ENCODE assay signal across 9 cellular contexts in genomic region chr9:129617167-129617566, GRCh38. TPM values are rescaled to one million over a fixed set of nuclear protein-coding genes. Genes with fewer than 3 reads are reported as not detected.
DNase-seq lines count a peak whose midpoint lies in the region; ATAC-seq and TF ChIP-seq lines count a peak whose summit lies in the region.
"Had no signal": no experiment of that assay in that cellular context is flagged by ENCODE, and none has a peak within 500 bp of the region (broad histone marks: within the 10 kb centered on the region; RNA-seq: fewer than 3 reads in every experiment).

No MANE protein-coding gene starts in this region.

- H3K27me3 Mint-ChIP-seq in nephron progenitor cell (ENCODE audit: low read depth, poor library complexity): peaks cover 20% of the 10 kb centered on the region

- peaks cover 16% of the 10 kb centered on the region for H3K4me1 ChIP-seq in mammary epithelial cell (ENCODE audit: insufficient read depth, low read length)

- H3K36me3 ChIP-seq in mammary epithelial cell (ENCODE audit: insufficient read depth, low read length): no peaks in the 10 kb centered on the region

- no peak overlapping the region for H3K27ac ChIP-seq in mammary epithelial cell (ENCODE audit: insufficient read depth, low read depth, low read length)

- intact Hi-C loops in mammary epithelial cell (cut with micrococcal nuclease): no loop called here

- no peak overlapping the region for H3K4me2 ChIP-seq in mammary epithelial cell (ENCODE audit: insufficient read depth, low read depth, low read length)

- BruUV-seq in mammary epithelial cell (replicated peaks; lab: Mats Ljungman, UMichigan): no TSS peak

- no peaks in the 10 kb centered on the region for H3K36me3 Mint-ChIP-seq in nephron progenitor cell (ENCODE audit: low read depth)

- no peak overlapping the region for H3K9ac ChIP-seq in mammary epithelial cell (ENCODE audit: insufficient read depth, low read length)

- WGBS in mammary epithelial cell (ENCODE audit: low coverage, missing lambda C conversion rate): 0% methylated on average over 1 of the region's 1 CpG

- DNase-seq in NCI-H1436 (lab: John Stamatoyannopoulos, UW) (peak; percentile 56), NCI-H1436 treated with DMSO at 0.1 percent for 48 hours (lab: John Stamatoyannopoulos, UW) (no peak), LNCaP clone FGC (ENCODE audit: low read depth) (no peak), mammary epithelial cell (peak; percentile 66), nephron progenitor cell (no peak), HK-2 (ENCODE audit: unreplicated experiment) (no peak)
- DNase-seq in activated CD4-positive, alpha-beta T cell treated with anti-CD3 and anti-CD28 coated beads for 48 hours: no peak

- in situ Hi-C loops in mammary epithelial cell (cut with MboI; ENCODE audit: low sequenced_read_pairs in 2 of 2): loop anchor here in 1 of 2 donors (10.0 to 25.0 kb wide), 2 partner anchors 280 to 442 kb away; partner anchors contain the start of gene IER5L

- no peak overlapping the region for H3K4me3 Mint-ChIP-seq in nephron progenitor cell

- no peaks in the 10 kb centered on the region for H3K9me3 Mint-ChIP-seq in nephron progenitor cell

- CTCF ChIA-PET in mammary epithelial cell (lab: Charles Lee; ENCODE audit: low non-redundant PET): no interaction called here

- H3K79me2 ChIP-seq in mammary epithelial cell (ENCODE audit: insufficient read depth, low read length): no peaks in the 10 kb centered on the region

- H3K9me3 ChIP-seq in mammary epithelial cell (replicated peaks; ENCODE audit: insufficient read depth, low read length): no peaks in the 10 kb centered on the region

- dilution Hi-C loops in mammary epithelial cell (cut with HindIII; ENCODE audit: low sequenced_read_pairs): loop anchor here (25.0 kb wide), 1 partner anchor 280 kb away; no protein-coding TSS in a partner anchor

- no peak for ATAC-seq in GM19395 (IDR thresholded peaks at IDR 0.05; ENCODE audit: unreplicated experiment)

- no peak overlapping the region for H3K27ac Mint-ChIP-seq in nephron progenitor cell

- H3K4me3 ChIP-seq in LNCaP clone FGC (ENCODE audit: low read depth, low read length) (no peak overlapping the region), mammary epithelial cell (replicated peaks in 1 of 3; ENCODE audit: insufficient read depth in 1 of 3, low read depth in 2 of 3, low read length in 3 of 3) (no peak overlapping the region)

- H3K27me3 ChIP-seq in mammary epithelial cell (ENCODE audit: insufficient read depth, low read length): no peaks in the 10 kb centered on the region

- TF ChIP-seq CTCF in LNCaP clone FGC (IDR thresholded peaks at IDR 0.05; ENCODE audit: control insufficient read depth, extremely low read depth, insufficient read depth) (peak; percentile 26; the same call in 1 of the 2 replicates), mammary epithelial cell (conservative IDR thresholded peaks at IDR 0.05 in 1 of 2, IDR thresholded peaks at IDR 0.05 in 1 of 2; ENCODE audit: extremely low read depth in 1 of 2, insufficient read depth in 1 of 2, low read depth in 1 of 2, low read length in 2 of 2) (peak; percentile 55 to 74), nephron progenitor cell (IDR thresholded peaks at IDR 0.05) (peak; percentile 55)

- H3K4me1 Mint-ChIP-seq in nephron progenitor cell: peaks cover 31% of the 10 kb centered on the region

- H4K20me1 ChIP-seq in mammary epithelial cell (ENCODE audit: insufficient read depth, low read length): no peaks in the 10 kb centered on the region

- H2AFZ ChIP-seq in mammary epithelial cell (ENCODE audit: low read depth, low read length): no peak overlapping the region

RNA-seq across cellular contexts. Expression of gene C9orf50, which starts 3.7 kb away (rescaled TPM):
- not detected for total RNA-seq in mammary epithelial cell
- polyA plus RNA-seq in mammary epithelial cell: not detected
- not detected for polyA minus RNA-seq in mammary epithelial cell
- total RNA-seq: CD4-positive, CD25-positive, alpha-beta regulatory T cell had no signal
- polyA plus RNA-seq: CD4-positive, CD25-positive, alpha-beta regulatory T cell had no signal

RNA-seq across cellular contexts. Expression of gene NTMT1, which starts 8.8 kb away (rescaled TPM):
- 10 to 100 TPM; 15.0 to 44.6 TPM for total RNA-seq in mammary epithelial cell
- polyA plus RNA-seq in mammary epithelial cell: 59.9 TPM
- polyA minus RNA-seq in mammary epithelial cell: 49.3 TPM

RNA-seq across cellular contexts. Expression of gene ASB6, which starts 24.8 kb away (rescaled TPM):
- 10 to 100 TPM; 21.4 to 28.2 TPM for total RNA-seq in mammary epithelial cell
- polyA plus RNA-seq in mammary epithelial cell: 25.2 TPM
- 8.7 TPM for polyA minus RNA-seq in mammary epithelial cell

RNA-seq across cellular contexts. Expression of gene PRRX2, which starts 48.3 kb away (rescaled TPM):
- total RNA-seq in mammary epithelial cell: under 1 TPM in 1 of 2 donors, not detected in 1; 0.33 TPM
- polyA plus RNA-seq in mammary epithelial cell: not detected
- polyA minus RNA-seq in mammary epithelial cell: not detected
- total RNA-seq: CD4-positive, CD25-positive, alpha-beta regulatory T cell had no signal
- polyA plus RNA-seq: CD4-positive, CD25-positive, alpha-beta regulatory T cell had no signal

Comparison
In these comparisons a context has a peak if more than half of its experiments do, and no peak if none do; other contexts are left out.
1. DNase-seq: peak in NCI-H1436 (single experiment) and mammary epithelial cell (single experiment); none in NCI-H1436 treated with DMSO at 0.1 percent for 48 hours (single experiment), LNCaP clone FGC (single experiment), nephron progenitor cell (single experiment), activated CD4-positive, alpha-beta T cell treated with anti-CD3 and anti-CD28 coated beads for 48 hours (single experiment) and HK-2 (single experiment).
2. Peak in every context shown above with its lines, with median percentiles within 50 percentile points of each other: CTCF ChIP-seq.